ENCODE assay signal across 1 cellular context in genomic region chr3:112990672-112991602, GRCh38.
TF ChIP-seq lines count a peak whose summit lies in the region.

TSS of gene GTPBP8 (plus strand) at chr3:112990984. CDS start at chr3:112991000, 16 bp downstream.

TF ChIP-seq in GM23338, 12 proteins besides CTCF, POLR2A, EP300 and RAD21 (continued from another document):
- TF ChIP-seq ZNF462 (CRISPR knock-in tag; IDR thresholded peaks at IDR 0.05) = no peak
TF ChIP-seq in GM23338: peak in this region for 3.
